27 cellular contexts compared by ENCODE assay signal in genomic region chr5:21195145-21195544, GRCh38.
"Had no signal": no experiment of that assay in that cellular context is flagged by ENCODE, and none has a peak within 500 bp of the region (broad histone marks: within the 10 kb centered on the region; RNA-seq: fewer than 3 reads in every experiment).

No MANE protein-coding gene starts in this region.

- ATAC-seq: activated naive CD4-positive, alpha-beta T cell treated with anti-CD3 and anti-CD28 coated beads, Interleukin-2, amount 50 U/mL, for 72 hours; activated T-cell treated with anti-CD3 and anti-CD28 coated beads, Interleukin-2, amount 50 U/mL, for 72 hours; left colon; right lobe of liver; stimulated activated memory B cell treated with anti-CD40 and anti-IgM and Interleukin-4, amounts not matched to agents 10 μg/mL and 1 μg/mL and 100 μg/mL, for 72 hours; stimulated activated naive CD8-positive, alpha-beta T cell treated with anti-CD3 and anti-CD28 coated beads, Interleukin-15, amount 100 ng/mL, for 72 hours; upper lobe of right lung had no signal

- H3K9me3 Mint-ChIP-seq: nephron; stimulated activated memory B cell treated with anti-CD40 and anti-IgM and Interleukin-4, amounts not matched to agents 10 μg/mL and 1 μg/mL and 100 μg/mL, for 72 hours had no signal

- H3K27me3 ChIP-seq: right lobe of liver, tibial artery, upper lobe of right lung had no signal

- H3K9me3 ChIP-seq: right lobe of liver, tibial artery, upper lobe of right lung had no signal

- H3K4me1 Mint-ChIP-seq: brain; stimulated activated memory B cell treated with anti-CD40 and anti-IgM and Interleukin-4, amounts not matched to agents 10 μg/mL and 1 μg/mL and 100 μg/mL, for 72 hours; stimulated activated naive CD8-positive, alpha-beta T cell treated with anti-CD3 and anti-CD28 coated beads, Interleukin-15, amount 100 ng/mL, for 72 hours had no signal

- H3K4me3 Mint-ChIP-seq: activated T-cell treated with anti-CD3 and anti-CD28 coated beads, Interleukin-2, amount 50 U/mL, for 72 hours; brain; nephron; stimulated activated memory B cell treated with anti-CD40 and anti-IgM and Interleukin-4, amounts not matched to agents 10 μg/mL and 1 μg/mL and 100 μg/mL, for 72 hours; stimulated activated naive CD8-positive, alpha-beta T cell treated with anti-CD3 and anti-CD28 coated beads, Interleukin-15, amount 100 ng/mL, for 72 hours; T-helper 1 cell treated with Interleukin-12 subunit alpha and Interleukin-12 subunit beta and Interleukin-4 antibody, amounts not matched to agents 30 μg/mL and 1 μg/mL, for 36 hours had no signal

- H3K36me3 Mint-ChIP-seq: activated naive CD4-positive, alpha-beta T cell treated with anti-CD3 and anti-CD28 coated beads, Interleukin-2, amount 50 U/mL, for 72 hours; brain; stimulated activated memory B cell treated with anti-CD40 and anti-IgM and Interleukin-4, amounts not matched to agents 10 μg/mL and 1 μg/mL and 100 μg/mL, for 72 hours had no signal

- H3K4me1 ChIP-seq: right lobe of liver, upper lobe of right lung had no signal

- H3K36me3 ChIP-seq: right lobe of liver, tibial artery, upper lobe of right lung had no signal

- H3K27ac ChIP-seq: right lobe of liver, skin epidermis, tibial artery, upper lobe of right lung, VCaP had no signal

- H3K27me3 Mint-ChIP-seq: brain; progenitor cell of endocrine pancreas; stimulated activated memory B cell treated with anti-CD40 and anti-IgM and Interleukin-4, amounts not matched to agents 10 μg/mL and 1 μg/mL and 100 μg/mL, for 72 hours; stimulated activated naive CD8-positive, alpha-beta T cell treated with anti-CD3 and anti-CD28 coated beads, Interleukin-15, amount 100 ng/mL, for 72 hours had no signal

- DNase-seq: activated CD4-positive, alpha-beta T cell treated with anti-CD3 and anti-CD28 coated beads for 4 hours; activated CD4-positive, alpha-beta T cell treated with anti-CD3 and anti-CD28 coated beads, Interleukin-2, amount 50 U/mL, for 4 hours; activated naive CD4-positive, alpha-beta T cell; activated T-cell treated with anti-CD3 and anti-CD28 coated beads for 4 hours; activated T-cell treated with anti-CD3 and anti-CD28 coated beads, Interleukin-2, amount 50 U/mL, for 72 hours; anterior cingulate cortex; foreskin fibroblast; head of caudate nucleus; hippocampal formation; kidney; left colon; mammary epithelial cell; right lobe of liver; stimulated activated CD4-positive, alpha-beta T cell treated with anti-CD3 and anti-CD28 coated beads, Interleukin-4, amount 100 ng/mL, for 4 hours; stimulated activated CD8-positive, alpha-beta memory T cell treated with anti-CD3 and anti-CD28 coated beads, Interleukin-4, amount 100 ng/mL, for 48 hours; stimulated activated naive CD8-positive, alpha-beta T cell treated with anti-CD3 and anti-CD28 coated beads, Interleukin-15, amount 100 ng/mL, for 72 hours; T-helper 9 cell; tibial artery; upper lobe of right lung had no signal

- H3K4me3 ChIP-seq: right lobe of liver, skin epidermis, tibial artery, upper lobe of right lung had no signal

- H3K27ac Mint-ChIP-seq: activated naive CD4-positive, alpha-beta T cell treated with anti-CD3 and anti-CD28 coated beads, Interleukin-2, amount 50 U/mL, for 72 hours; activated T-cell treated with anti-CD3 and anti-CD28 coated beads, Interleukin-2, amount 50 U/mL, for 72 hours; brain; nephron; progenitor cell of endocrine pancreas; stimulated activated memory B cell treated with anti-CD40 and anti-IgM and Interleukin-4, amounts not matched to agents 10 μg/mL and 1 μg/mL and 100 μg/mL, for 72 hours; stimulated activated naive CD8-positive, alpha-beta T cell treated with anti-CD3 and anti-CD28 coated beads, Interleukin-15, amount 100 ng/mL, for 72 hours; T-helper 1 cell treated with Interleukin-12 subunit alpha and Interleukin-12 subunit beta and Interleukin-4 antibody, amounts not matched to agents 30 μg/mL and 1 μg/mL, for 36 hours had no signal
